ENCODE assay signal across 1 cellular context in genomic region chr6:73504160-73504559, GRCh38.
TF ChIP-seq lines count a peak whose summit lies in the region.

No MANE protein-coding gene starts in this region.

TF ChIP-seq in GM23338, 12 proteins besides CTCF, POLR2A, EP300 and RAD21:
- TF ChIP-seq ZNF462 (CRISPR knock-in tag; IDR thresholded peaks at IDR 0.05): no peak
